In genomic region chr20:4472906-4473305, GRCh38 we compare ENCODE assay signal across 23 cellular contexts.
DNase-seq lines count a peak whose midpoint lies in the region; ATAC-seq and TF ChIP-seq lines count a peak whose summit lies in the region.
"Had no signal": no experiment of that assay in that cellular context is flagged by ENCODE, and none has a peak within 500 bp of the region (broad histone marks: within the 10 kb centered on the region; RNA-seq: fewer than 3 reads in every experiment).

No MANE protein-coding gene starts in this region.

- POLR2A ChIA-PET in SK-N-SH (lab: Yijun Ruan, JAX), result no interaction called here
- POLR2A ChIA-PET in PC-3 (lab: Charles Lee; ENCODE audit: unreplicated experiment), result no interaction called here

- H3K4me3 ChIP-seq in SK-N-SH (ENCODE audit: low read depth in 2 of 2, low read length in 1 of 2), result no peak overlapping the region
- no peak overlapping the region for H3K4me3 ChIP-seq in PC-3 (ENCODE audit: low read length)
- no peak overlapping the region for H3K4me3 ChIP-seq in fibroblast of mammary gland (ENCODE audit: control insufficient read depth, low read depth, low read length)
- no peak overlapping the region for H3K4me3 ChIP-seq in smooth muscle cell
- H3K4me3 ChIP-seq in colonic mucosa, result no peak overlapping the region
- H3K4me3 ChIP-seq: BLaER1 treated with 17β-estradiol and CSF1 and Interleukin-3, amounts not matched to agents 10 nM and 100 nM; GM12878 had no signal

- no peak for TF ChIP-seq RAD21 in SK-N-SH (IDR thresholded peaks at IDR 0.05; ENCODE audit: low read length)

- H3K79me2 ChIP-seq in SK-N-SH (ENCODE audit: insufficient read depth), result no peaks in the 10 kb centered on the region
- no peaks in the 10 kb centered on the region for H3K79me2 ChIP-seq in PC-3 (ENCODE audit: low read length)
- H3K79me2 ChIP-seq in smooth muscle cell (ENCODE audit: low read depth), result no peaks in the 10 kb centered on the region

- no peak for ATAC-seq in SK-N-SH treated with all-trans-retinoic acid at 6 μM for 48 hours
- ATAC-seq in PC-3, result no peak
- ATAC-seq in GM18858 (IDR thresholded peaks at IDR 0.05; ENCODE audit: unreplicated experiment), result no peak
- no peak for ATAC-seq in HG02884 (IDR thresholded peaks at IDR 0.05; ENCODE audit: unreplicated experiment)
- ATAC-seq: GM12878 had no signal

- H3K4me2 ChIP-seq in SK-N-SH (no peak overlapping the region), PC-3 (ENCODE audit: low read length) (no peak overlapping the region), smooth muscle cell (no peak overlapping the region)
- H3K4me2 ChIP-seq: BLaER1 treated with 17β-estradiol and CSF1 and Interleukin-3, amounts not matched to agents 10 nM and 100 nM had no signal

- no peak overlapping the region for H3K27ac ChIP-seq in SK-N-SH (ENCODE audit: low read depth in 2 of 2, low read length in 1 of 2)
- no peak overlapping the region for H3K27ac ChIP-seq in PC-3 (ENCODE audit: low read length)
- H3K27ac ChIP-seq in smooth muscle cell (ENCODE audit: low read depth), result no peak overlapping the region
- no peak overlapping the region for H3K27ac ChIP-seq in colonic mucosa
- H3K27ac ChIP-seq: 22Rv1; BLaER1 treated with 17β-estradiol and CSF1 and Interleukin-3, amounts not matched to agents 10 nM and 100 nM; RWPE1 had no signal

- intact Hi-C loops in PC-3 (cut with micrococcal nuclease), result no loop called here
- intact Hi-C loops in colonic mucosa (cut with DNase I), result no loop called here

- H3K4me1 ChIP-seq in SK-N-SH (ENCODE audit: control insufficient read depth in 1 of 2, insufficient read depth in 2 of 2, low read depth in 1 of 2, low read length in 1 of 2), result peaks cover 7 to 34% of the 10 kb centered on the region in 2 experiments
- H3K4me1 ChIP-seq in PC-3 (ENCODE audit: insufficient read depth, low read length), result peaks cover 25% of the 10 kb centered on the region
- H3K4me1 ChIP-seq in smooth muscle cell (ENCODE audit: low read depth), result no peaks in the 10 kb centered on the region
- no peaks in the 10 kb centered on the region for H3K4me1 ChIP-seq in colonic mucosa

- BruUV-seq in PC-3 (replicated peaks; lab: Mats Ljungman, UMichigan), result no TSS peak

- H3K9me3 ChIP-seq in SK-N-SH (no peaks in the 10 kb centered on the region), PC-3 (ENCODE audit: low read length) (no peaks in the 10 kb centered on the region), smooth muscle cell (replicated peaks; ENCODE audit: low read depth) (no peaks in the 10 kb centered on the region), colonic mucosa (no peaks in the 10 kb centered on the region)

- no peak for TF ChIP-seq EP300 in SK-N-SH (IDR thresholded peaks at IDR 0.05; ENCODE audit: borderline replicate concordance in 1 of 2, low read depth in 1 of 2, low read length in 1 of 2)

- H4K20me1 ChIP-seq in SK-N-SH (ENCODE audit: insufficient read depth), result no peaks in the 10 kb centered on the region
- no peaks in the 10 kb centered on the region for H4K20me1 ChIP-seq in PC-3 (ENCODE audit: low read length)
- no peaks in the 10 kb centered on the region for H4K20me1 ChIP-seq in smooth muscle cell (ENCODE audit: low read depth)
- H4K20me1 ChIP-seq: BLaER1 treated with 17β-estradiol and CSF1 and Interleukin-3, amounts not matched to agents 10 nM and 100 nM had no signal

- H3K36me3 ChIP-seq in SK-N-SH (replicated peaks in 1 of 2; ENCODE audit: control insufficient read depth in 1 of 2, insufficient read depth in 2 of 2, low read length in 1 of 2), result no peaks in the 10 kb centered on the region
- no peaks in the 10 kb centered on the region for H3K36me3 ChIP-seq in PC-3 (ENCODE audit: low read depth, low read length)
- H3K36me3 ChIP-seq in smooth muscle cell (ENCODE audit: low read depth), result no peaks in the 10 kb centered on the region
- no peaks in the 10 kb centered on the region for H3K36me3 ChIP-seq in colonic mucosa
- H3K36me3 ChIP-seq: BLaER1 treated with 17β-estradiol and CSF1 and Interleukin-3, amounts not matched to agents 10 nM and 100 nM had no signal

- H2AFZ ChIP-seq in SK-N-SH (ENCODE audit: low read depth), result no peak overlapping the region
- no peak overlapping the region for H2AFZ ChIP-seq in PC-3 (ENCODE audit: low read length)
- H2AFZ ChIP-seq in smooth muscle cell (ENCODE audit: low read depth), result no peak overlapping the region

- H3K27me3 ChIP-seq in SK-N-SH (ENCODE audit: insufficient read depth) (no peaks in the 10 kb centered on the region), PC-3 (ENCODE audit: low read length) (no peaks in the 10 kb centered on the region), smooth muscle cell (ENCODE audit: low read depth) (no peaks in the 10 kb centered on the region), colonic mucosa (no peaks in the 10 kb centered on the region)
- H3K27me3 ChIP-seq: BLaER1 treated with 17β-estradiol and CSF1 and Interleukin-3, amounts not matched to agents 10 nM and 100 nM had no signal

- H3K9me2 ChIP-seq in SK-N-SH (no peaks in the 10 kb centered on the region), PC-3 (replicated peaks; ENCODE audit: low read length) (no peaks in the 10 kb centered on the region)

- CTCF ChIA-PET in SK-N-SH (lab: Yijun Ruan, JAX), result no interaction called here
- CTCF ChIA-PET in PC-3 (lab: Charles Lee), result no interaction called here

- H3F3A ChIP-seq in SK-N-SH (replicated peaks; ENCODE audit: insufficient read depth) (peaks cover 15% of the 10 kb centered on the region), PC-3 (ENCODE audit: low read length, unreplicated experiment) (no peaks in the 10 kb centered on the region), smooth muscle cell (ENCODE audit: low read depth) (no peaks in the 10 kb centered on the region)

- H3K9ac ChIP-seq in SK-N-SH (no peak overlapping the region), PC-3 (ENCODE audit: low read length) (no peak overlapping the region), smooth muscle cell (ENCODE audit: low read depth) (no peak overlapping the region), colonic mucosa (ENCODE audit: low read depth in 2 of 2, low read length in 2 of 2) (no peak overlapping the region)
- H3K9ac ChIP-seq: BLaER1 treated with 17β-estradiol and CSF1 and Interleukin-3, amounts not matched to agents 10 nM and 100 nM had no signal

- TF ChIP-seq CTCF in SK-N-SH (IDR thresholded peaks at IDR 0.05) (no peak), PC-3 (conservative IDR thresholded peaks at IDR 0.05; ENCODE audit: low read depth, low read length) (no peak), fibroblast of mammary gland (conservative IDR thresholded peaks at IDR 0.05; ENCODE audit: control insufficient read depth, insufficient read depth, low read depth, low read length) (no peak), smooth muscle cell (IDR thresholded peaks at IDR 0.05; ENCODE audit: borderline replicate concordance, insufficient read depth, poor library complexity, severe bottlenecking) (no peak), colonic mucosa (IDR thresholded peaks at IDR 0.05) (no peak)

- 19% methylated on average over 2 of the region's 2 CpGs for WGBS in SK-N-SH (ENCODE audit: low lambda C conversion rate)
- WGBS in smooth muscle cell (ENCODE audit: low lambda C conversion rate), result 90% methylated on average over 2 of the region's 2 CpGs

- no peak for DNase-seq in SK-N-SH
- peak; percentile 61 for DNase-seq in PC-3
- DNase-seq in fibroblast of mammary gland (ENCODE audit: low read depth), result peak; percentile 74
- no peak for DNase-seq in smooth muscle cell (lab: John Stamatoyannopoulos, UW; ENCODE audit: unreplicated experiment)
- no peak for DNase-seq in colonic mucosa
- DNase-seq: CD8-positive, alpha-beta memory T cell; DMS79; GOT3; Karpas-422; NCI-H1417; NCI-H1930; NCI-H446; NCI-H69; NK-92 treated with Interleukin-12 subunit alpha and Interleukin-12 subunit beta, amount 100 ng/mL, for 24 hours; OCI-M1; SW 1271 had no signal

TF ChIP-seq in SK-N-SH, 30 proteins besides CTCF, POLR2A, EP300 and RAD21:
- TF ChIP-seq TEAD4 (IDR thresholded peaks at IDR 0.05; ENCODE audit: borderline replicate concordance, insufficient read depth), result no peak
- TF ChIP-seq RCOR1 (IDR thresholded peaks at IDR 0.05; ENCODE audit: low read length), result no peak
- peak; percentile 38; the same call in 1 of the 2 replicates for TF ChIP-seq TCF12 (IDR thresholded peaks at IDR 0.05)
- no peak for TF ChIP-seq FOXJ3 (CRISPR knock-in tag; IDR thresholded peaks at IDR 0.05)
- TF ChIP-seq YY1 (IDR thresholded peaks at IDR 0.05; ENCODE audit: low read depth), result no peak
- TF ChIP-seq ELF1 (IDR thresholded peaks at IDR 0.05), result no peak
- TF ChIP-seq MEF2A (IDR thresholded peaks at IDR 0.05; ENCODE audit: borderline replicate concordance, low read depth), result 0 out of 2 replicates have a peak, but pooled peaks have one; percentile 24
TF ChIP-seq in SK-N-SH: peak in this region for 2.

TF ChIP-seq in SK-N-SH treated with all-trans-retinoic acid at 6 μM for 48 hours, 23 proteins besides CTCF, POLR2A, EP300 and RAD21 (continues in another document):
- TF ChIP-seq SNAI2 (CRISPR knock-in tag; IDR thresholded peaks at IDR 0.05) (no peak), RARB (CRISPR knock-in tag; IDR thresholded peaks at IDR 0.05) (no peak), TCF4 (CRISPR knock-in tag; IDR thresholded peaks at IDR 0.05; ENCODE audit: borderline replicate concordance) (no peak), ZC3H10 (CRISPR knock-in tag; IDR thresholded peaks at IDR 0.05) (no peak), ZNF8 (CRISPR knock-in tag; IDR thresholded peaks at IDR 0.05) (no peak), POU6F1 (CRISPR knock-in tag; IDR thresholded peaks at IDR 0.05; ENCODE audit: borderline replicate concordance, low read depth) (no peak), TOX (CRISPR knock-in tag; IDR thresholded peaks at IDR 0.05; ENCODE audit: borderline replicate concordance) (no peak), ESRRG (CRISPR knock-in tag; IDR thresholded peaks at IDR 0.05) (no peak), CSDC2 (CRISPR knock-in tag; IDR thresholded peaks at IDR 0.05) (no peak)

Comparison
In these comparisons a context has a peak if more than half of its experiments do, and no peak if none do; other contexts are left out.
1. DNase-seq: peak in PC-3 (single experiment) and fibroblast of mammary gland (single experiment); none in SK-N-SH (single experiment), smooth muscle cell (single experiment) and colonic mucosa (single experiment).